Comparison of ENCODE assay signal across 10 cellular contexts in the genomic region with DNA sequence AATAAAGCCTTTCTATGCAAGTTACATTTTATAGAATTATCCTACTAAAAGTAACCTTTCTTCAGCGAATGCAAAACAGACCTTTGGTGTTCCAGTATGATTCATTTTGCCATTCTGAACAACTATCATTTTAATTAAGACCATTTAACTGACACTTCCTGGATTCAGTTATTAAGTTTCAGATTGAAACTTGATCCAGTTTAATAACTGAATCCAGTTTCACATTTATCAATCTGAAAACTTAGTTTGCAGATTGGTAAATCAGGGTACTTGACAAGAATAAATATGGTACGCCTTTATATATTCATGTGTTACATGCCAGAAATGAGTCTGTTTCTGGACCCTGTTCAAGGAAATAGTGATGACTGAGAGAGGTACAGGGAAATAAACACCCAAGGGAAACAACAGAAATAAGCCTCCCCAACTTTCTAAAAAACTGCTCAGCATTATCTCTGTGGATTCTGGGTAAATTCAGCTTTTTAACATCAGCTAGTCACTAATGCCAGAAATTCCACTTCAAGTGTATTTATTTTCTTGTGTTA. TPM values are rescaled to one million over a fixed set of nuclear protein-coding genes. Genes with fewer than 3 reads are reported as not detected.
DNase-seq lines count a peak whose midpoint lies in the region; ATAC-seq and TF ChIP-seq lines count a peak whose summit lies in the region.
"Had no signal": no experiment of that assay in that cellular context is flagged by ENCODE, and none has a peak within 500 bp of the region (broad histone marks: within the 10 kb centered on the region; RNA-seq: fewer than 3 reads in every experiment).

No MANE protein-coding gene starts in this region.

- 0 out of 2 replicates have a peak overlapping the region, but pooled peaks have one; percentile 10 for H2AFZ ChIP-seq in PC-9

- peaks cover 3% of the 10 kb centered on the region; the same call in 1 of the 2 replicates for H3F3A ChIP-seq in PC-9 (ENCODE audit: insufficient read depth, low read depth)

- no peaks in the 10 kb centered on the region for H3K27me3 Mint-ChIP-seq in effector memory CD8-positive, alpha-beta T cell

- H3K27ac ChIP-seq in PC-9 (peak overlapping the region; percentile 7; the same call in 1 of the 2 replicates), sigmoid colon (peak overlapping the region; percentile 85 to 93 (median 92))

- H3K79me2 ChIP-seq in PC-9 (ENCODE audit: low read depth), result no peaks in the 10 kb centered on the region

- H3K4me3 Mint-ChIP-seq in effector memory CD8-positive, alpha-beta T cell, result peak overlapping the region; percentile 63 to 72

- ATAC-seq in effector memory CD8-positive, alpha-beta T cell (replicated peaks), result no peak
- ATAC-seq in HG02763 (IDR thresholded peaks at IDR 0.05; ENCODE audit: unreplicated experiment) (no peak), GM19452 (IDR thresholded peaks at IDR 0.05; ENCODE audit: unreplicated experiment) (no peak)

- no peak for TF ChIP-seq CTCF in PC-9 (conservative IDR thresholded peaks at IDR 0.05)
- no peak for TF ChIP-seq CTCF in sigmoid colon (IDR thresholded peaks at IDR 0.05)

- H3K27me3 ChIP-seq in PC-9 (ENCODE audit: insufficient read depth, low read depth), result no peaks in the 10 kb centered on the region
- no peaks in the 10 kb centered on the region for H3K27me3 ChIP-seq in sigmoid colon

- no peak for TF ChIP-seq POLR2A in sigmoid colon (IDR thresholded peaks at IDR 0.05)

- H3K4me3 ChIP-seq in PC-9 (no peak overlapping the region), sigmoid colon (no peak overlapping the region)

- H3K4me2 ChIP-seq in PC-9, result no peak overlapping the region

- intact Hi-C loops in PC-9 (cut with micrococcal nuclease; ENCODE audit: unreplicated experiment) (no loop called here), sigmoid colon (cut with DNase I) (loop anchor here (5.0 kb wide), 1 partner anchor 306 kb away; no protein-coding TSS in a partner anchor)

- TF ChIP-seq EP300 in sigmoid colon (IDR thresholded peaks at IDR 0.05), result no peak

- H3K9me3 Mint-ChIP-seq in effector memory CD8-positive, alpha-beta T cell, result no peaks in the 10 kb centered on the region

- H3K4me1 Mint-ChIP-seq in effector memory CD8-positive, alpha-beta T cell (ENCODE audit: low read depth in 2 of 2), result peaks cover 23 to 37% of the 10 kb centered on the region in 2 donors

- DNase-seq in EH (ENCODE audit: low read depth), result peak; percentile 19
- no peak for DNase-seq in PC-9
- DNase-seq in effector memory CD8-positive, alpha-beta T cell, result no peak
- no peak for DNase-seq in sigmoid colon
- DNase-seq in COLO668 (lab: John Stamatoyannopoulos, UW; ENCODE audit: unreplicated experiment), result no peak
- no peak for DNase-seq in cortex of kidney (lab: John Stamatoyannopoulos, UW)
- DNase-seq: anterior cingulate cortex, H7 had no signal

- H3K4me1 ChIP-seq in PC-9 (replicated peaks; ENCODE audit: insufficient read depth) (peaks cover 23% of the 10 kb centered on the region), sigmoid colon (peaks cover 0 to 39% (median 34%) of the 10 kb centered on the region in 4 donors)

- BruUV-seq in PC-9 (replicated peaks; lab: Mats Ljungman, UMichigan), result no TSS peak

- H4K20me1 ChIP-seq in PC-9 (ENCODE audit: insufficient read depth), result no peaks in the 10 kb centered on the region

- no peaks in the 10 kb centered on the region for H3K9me3 ChIP-seq in PC-9 (ENCODE audit: insufficient read depth, low read depth)
- no peaks in the 10 kb centered on the region for H3K9me3 ChIP-seq in sigmoid colon

- peak overlapping the region; percentile 96 to 97 for H3K27ac Mint-ChIP-seq in effector memory CD8-positive, alpha-beta T cell

- H3K9me2 ChIP-seq in PC-9 (ENCODE audit: insufficient read depth), result no peaks in the 10 kb centered on the region

- POLR2A ChIA-PET in PC-9 (lab: Charles Lee; ENCODE audit: unreplicated experiment), result interaction anchor here (0.6 kb wide), 2 partner anchors 17 to 337 kb away, joined by 4 to 11 read pairs; no protein-coding TSS in a partner anchor

- H3K36me3 ChIP-seq in PC-9 (ENCODE audit: low read depth) (no peaks in the 10 kb centered on the region), sigmoid colon (peaks cover 0 to 10% (median 3%) of the 10 kb centered on the region in 4 donors)

- WGBS in sigmoid colon, 2 donors, result 51 to 65% methylated on average over 2 of the region's 2 CpGs

- H3K36me3 Mint-ChIP-seq in effector memory CD8-positive, alpha-beta T cell (ENCODE audit: insufficient read depth), result peaks cover 28% of the 10 kb centered on the region

- CTCF ChIA-PET in PC-9 (lab: Charles Lee), result no interaction called here

RNA-seq across cellular contexts. Expression of gene NFKBIZ, which starts 23.3 kb away (rescaled TPM):
- total RNA-seq in PC-9 (2021) (44.9 and 57.7 TPM in 2 replicates), sigmoid colon (100 to 1,000 TPM in 1 of 4 donors, 10 to 100 TPM in 3; 49.9 to 121 (median 58.1) TPM)
- polyA plus RNA-seq in sigmoid colon, result 10 to 100 TPM in 2 of 3 donors, 1 to 10 TPM in 1; 4.2 to 55.0 (median 14.3) TPM

RNA-seq across cellular contexts. Expression of gene NXPE3, which starts 47.0 kb away (rescaled TPM):
- total RNA-seq in PC-9 (2021) (12.0 and 12.8 TPM in 2 replicates), sigmoid colon (10 to 100 TPM; 11.5 to 15.8 (median 13.2) TPM)
- 1 to 10 TPM in 2 of 3 donors, under 1 TPM in 1; 0.92 to 8.8 (median 1.8) TPM for polyA plus RNA-seq in sigmoid colon
